In the genomic region with DNA sequence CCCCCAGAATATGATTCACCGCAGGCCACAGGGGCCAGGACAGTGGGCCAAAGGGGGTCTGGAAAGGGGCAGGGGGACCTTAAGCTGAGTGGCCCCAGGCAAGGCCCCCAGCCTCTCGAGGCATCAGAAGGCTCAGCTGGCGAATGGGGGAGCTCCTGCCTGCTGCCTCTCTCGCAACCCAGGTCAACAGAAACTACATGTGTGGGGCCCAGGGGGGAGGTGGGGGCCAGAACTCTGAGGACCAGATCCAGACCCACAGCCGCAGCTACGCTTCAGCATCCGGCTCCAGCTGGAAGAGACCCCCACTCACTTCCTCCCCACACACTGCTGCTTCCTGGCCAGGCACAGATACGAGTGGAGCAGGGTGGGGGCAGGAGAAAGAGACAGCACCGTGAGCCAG, we compare ENCODE assay signal across 11 cellular contexts. TPM values are rescaled to one million over a fixed set of nuclear protein-coding genes. Genes with fewer than 3 reads are reported as not detected.
A peak's percentile ranks its signal among the peaks of the same experiment; 100 is the strongest.
DNase-seq lines count a peak whose midpoint lies in the region; ATAC-seq and TF ChIP-seq lines count a peak whose summit lies in the region.
"Had no signal": no experiment of that assay in that cellular context is flagged by ENCODE, and none has a peak within 500 bp of the region (broad histone marks: within the 10 kb centered on the region; RNA-seq: fewer than 3 reads in every experiment).

No MANE protein-coding gene starts in this region.

- no TSS peak for BruUV-seq in MCF 10A (replicated peaks; lab: Mats Ljungman, UMichigan)

- H3K4me3 Mint-ChIP-seq in MCF 10A (ENCODE audit: unreplicated experiment) = no peak overlapping the region
- H3K4me3 Mint-ChIP-seq in activated CD4-positive, alpha-beta memory T cell treated with anti-CD3 and anti-CD28 coated beads for 36 hours = no peak overlapping the region
- no peak overlapping the region for H3K4me3 Mint-ChIP-seq in GM23338
- no peak overlapping the region for H3K4me3 Mint-ChIP-seq in activated CD8-positive, alpha-beta T cell treated with anti-CD3 and anti-CD28 coated beads, Interleukin-2, amount 10 ng/mL, durations not matched to agents 7 days and 5 days

- DNase-seq in MCF 10A (ENCODE audit: unreplicated experiment) (no peak), lower lobe of right lung (no peak), suprapubic skin (ENCODE audit: low spot score in 2 of 2) (peak in 1 of 2 donors; percentile 62), cerebellar cortex (ENCODE audit: low spot score) (no peak), GM23338 (ENCODE audit: low spot score) (no peak)
- DNase-seq in activated CD4-positive, alpha-beta memory T cell treated with anti-CD3 and anti-CD28 coated beads for 36 hours = no peak
- DNase-seq in activated CD8-positive, alpha-beta T cell treated with anti-CD3 and anti-CD28 coated beads, Interleukin-2, amount 10 ng/mL, durations not matched to agents 7 days and 5 days = no peak
- DNase-seq: activated CD8-positive, alpha-beta memory T cell treated with anti-CD3 and anti-CD28 coated beads, Interleukin-2, amount 50 U/mL, for 48 hours; foreskin keratinocyte had no signal

- H3K9me3 Mint-ChIP-seq in MCF 10A (ENCODE audit: unreplicated experiment) (no peaks in the 10 kb centered on the region), GM23338 (no peaks in the 10 kb centered on the region)
- no peaks in the 10 kb centered on the region for H3K9me3 Mint-ChIP-seq in activated CD4-positive, alpha-beta memory T cell treated with anti-CD3 and anti-CD28 coated beads for 36 hours
- H3K9me3 Mint-ChIP-seq in activated CD8-positive, alpha-beta T cell treated with anti-CD3 and anti-CD28 coated beads, Interleukin-2, amount 10 ng/mL, durations not matched to agents 7 days and 5 days (ENCODE audit: insufficient read depth) = no peaks in the 10 kb centered on the region

- POLR2A ChIA-PET in MCF 10A (lab: Yijun Ruan, JAX) = interaction anchor here (0.8 to 5.3 kb wide), 2 partner anchors 44 to 231 kb away, joined by 3 to 44 read pairs; partner anchors contain the start of gene NCOR2
- POLR2A ChIA-PET in activated CD4-positive, alpha-beta memory T cell treated with anti-CD3 and anti-CD28 coated beads for 36 hours (lab: Charles Lee) = no interaction called here
- POLR2A ChIA-PET in activated CD8-positive, alpha-beta T cell treated with anti-CD3 and anti-CD28 coated beads, Interleukin-2, amount 10 ng/mL, durations not matched to agents 7 days and 5 days (lab: Charles Lee) = no interaction called here

- peaks cover 5% of the 10 kb centered on the region; the same call in 1 of the 2 replicates for H3K36me3 ChIP-seq in Loucy (ENCODE audit: insufficient read depth, low read length)
- H3K36me3 ChIP-seq in lower lobe of right lung = peaks cover 10% of the 10 kb centered on the region
- no peaks in the 10 kb centered on the region for H3K36me3 ChIP-seq in suprapubic skin
- H3K36me3 ChIP-seq in GM23338 (ENCODE audit: insufficient read depth) = no peaks in the 10 kb centered on the region
- H3K36me3 ChIP-seq: neutrophil had no signal

- H3K27ac ChIP-seq in lower lobe of right lung = peak overlapping the region; percentile 97
- peak overlapping the region; percentile 95 for H3K27ac ChIP-seq in suprapubic skin
- H3K27ac ChIP-seq in GM23338 (ENCODE audit: low read depth) = no peak overlapping the region; the same call in 1 of the 2 replicates
- H3K27ac ChIP-seq: foreskin keratinocyte, neutrophil had no signal

- no peak overlapping the region for H3K9ac ChIP-seq in Loucy (ENCODE audit: low read depth, low read length, poor library complexity, severe bottlenecking)

- no peaks in the 10 kb centered on the region for H3K9me2 ChIP-seq in Loucy (replicated peaks; ENCODE audit: low read depth, low read length)
- H3K9me2 ChIP-seq in GM23338 (ENCODE audit: insufficient read depth) = no peaks in the 10 kb centered on the region

- CTCF ChIA-PET in MCF 10A (lab: Yijun Ruan, JAX) = interaction anchor here (0.6 to 1.0 kb wide), 2 partner anchors 247 to 499 kb away, joined by 3 to 4 read pairs; no protein-coding TSS in a partner anchor
- CTCF ChIA-PET in activated CD4-positive, alpha-beta memory T cell treated with anti-CD3 and anti-CD28 coated beads for 36 hours (lab: Charles Lee) = no interaction called here
- CTCF ChIA-PET in activated CD8-positive, alpha-beta T cell treated with anti-CD3 and anti-CD28 coated beads, Interleukin-2, amount 10 ng/mL, durations not matched to agents 7 days and 5 days (lab: Charles Lee) = no interaction called here

- H2AFZ ChIP-seq in Loucy (ENCODE audit: low read length) (no peak overlapping the region), GM23338 (no peak overlapping the region)

- H3K4me3 ChIP-seq in Loucy (ENCODE audit: low read length, poor library complexity, severe bottlenecking) (no peak overlapping the region), lower lobe of right lung (no peak overlapping the region), suprapubic skin (no peak overlapping the region), GM23338 (no peak overlapping the region)

- peaks cover 28% of the 10 kb centered on the region for H3K36me3 Mint-ChIP-seq in MCF 10A (ENCODE audit: insufficient read depth, unreplicated experiment)
- no peaks in the 10 kb centered on the region for H3K36me3 Mint-ChIP-seq in activated CD4-positive, alpha-beta memory T cell treated with anti-CD3 and anti-CD28 coated beads for 36 hours
- peaks cover 3% of the 10 kb centered on the region; the same call in 1 of the 3 replicates for H3K36me3 Mint-ChIP-seq in GM23338 (ENCODE audit: low read depth)
- H3K36me3 Mint-ChIP-seq in activated CD8-positive, alpha-beta T cell treated with anti-CD3 and anti-CD28 coated beads, Interleukin-2, amount 10 ng/mL, durations not matched to agents 7 days and 5 days (ENCODE audit: low read depth) = no peaks in the 10 kb centered on the region

- H3K27me3 Mint-ChIP-seq in MCF 10A (ENCODE audit: insufficient read depth, unreplicated experiment) (no peaks in the 10 kb centered on the region), GM23338 (ENCODE audit: insufficient read depth, low read depth, poor library complexity) (peaks cover 18% of the 10 kb centered on the region)
- H3K27me3 Mint-ChIP-seq in activated CD4-positive, alpha-beta memory T cell treated with anti-CD3 and anti-CD28 coated beads for 36 hours = no peaks in the 10 kb centered on the region
- H3K27me3 Mint-ChIP-seq in activated CD8-positive, alpha-beta T cell treated with anti-CD3 and anti-CD28 coated beads, Interleukin-2, amount 10 ng/mL, durations not matched to agents 7 days and 5 days (ENCODE audit: low read depth) = no peaks in the 10 kb centered on the region

- TF ChIP-seq CTCF in Loucy (conservative IDR thresholded peaks at IDR 0.05; ENCODE audit: low read length) (no peak), MCF 10A (IDR thresholded peaks at IDR 0.05; ENCODE audit: unreplicated experiment) (no peak), lower lobe of right lung (IDR thresholded peaks at IDR 0.05) (no peak), suprapubic skin (IDR thresholded peaks at IDR 0.05) (no peak), GM23338 (conservative IDR thresholded peaks at IDR 0.05; ENCODE audit: low read depth in 2 of 2) (no peak)

- TF ChIP-seq POLR2A in suprapubic skin (IDR thresholded peaks at IDR 0.05) = no peak

- no peak for TF ChIP-seq EP300 in suprapubic skin (IDR thresholded peaks at IDR 0.05)

- H3K27me3 ChIP-seq in Loucy (ENCODE audit: insufficient read depth, low read length, poor library complexity, severe bottlenecking) = no peaks in the 10 kb centered on the region
- no peaks in the 10 kb centered on the region for H3K27me3 ChIP-seq in lower lobe of right lung (ENCODE audit: low read depth)
- no peaks in the 10 kb centered on the region for H3K27me3 ChIP-seq in suprapubic skin
- no peaks in the 10 kb centered on the region for H3K27me3 ChIP-seq in GM23338 (ENCODE audit: insufficient read depth)
- H3K27me3 ChIP-seq: foreskin keratinocyte had no signal

- H4K20me1 ChIP-seq in Loucy (ENCODE audit: insufficient read depth, low read length, poor library complexity, severe bottlenecking) = peaks cover 47% of the 10 kb centered on the region
- H4K20me1 ChIP-seq in GM23338 (replicated peaks; ENCODE audit: insufficient read depth) = peaks cover 51% of the 10 kb centered on the region

- no peak for ATAC-seq in lower lobe of right lung
- ATAC-seq in GM23338 = no peak
- ATAC-seq in activated CD8-positive, alpha-beta T cell treated with anti-CD3 and anti-CD28 coated beads, Interleukin-2, amount 10 ng/mL, durations not matched to agents 7 days and 5 days = no peak
- ATAC-seq: foreskin keratinocyte had no signal

- 48% methylated on average over 9 of the region's 9 CpGs for WGBS in suprapubic skin

- peak overlapping the region; percentile 96 for H3K27ac Mint-ChIP-seq in MCF 10A (ENCODE audit: low read depth, unreplicated experiment)
- no peak overlapping the region for H3K27ac Mint-ChIP-seq in activated CD4-positive, alpha-beta memory T cell treated with anti-CD3 and anti-CD28 coated beads for 36 hours
- no peak overlapping the region; the same call in 1 of the 2 replicates for H3K27ac Mint-ChIP-seq in GM23338
- H3K27ac Mint-ChIP-seq in activated CD8-positive, alpha-beta T cell treated with anti-CD3 and anti-CD28 coated beads, Interleukin-2, amount 10 ng/mL, durations not matched to agents 7 days and 5 days = no peak overlapping the region

- H3K4me1 Mint-ChIP-seq in MCF 10A (ENCODE audit: insufficient read depth, unreplicated experiment) (peaks cover 55% of the 10 kb centered on the region), GM23338 (peaks cover 30% of the 10 kb centered on the region)
- H3K4me1 Mint-ChIP-seq in activated CD4-positive, alpha-beta memory T cell treated with anti-CD3 and anti-CD28 coated beads for 36 hours (ENCODE audit: low read depth) = peaks cover 25% of the 10 kb centered on the region
- H3K4me1 Mint-ChIP-seq in activated CD8-positive, alpha-beta T cell treated with anti-CD3 and anti-CD28 coated beads, Interleukin-2, amount 10 ng/mL, durations not matched to agents 7 days and 5 days (ENCODE audit: low read depth) = peaks cover 17% of the 10 kb centered on the region

- H3K9me3 ChIP-seq in Loucy (ENCODE audit: insufficient read depth, low read depth, low read length) = no peaks in the 10 kb centered on the region
- no peaks in the 10 kb centered on the region for H3K9me3 ChIP-seq in lower lobe of right lung
- no peaks in the 10 kb centered on the region for H3K9me3 ChIP-seq in suprapubic skin
- H3K9me3 ChIP-seq: neutrophil had no signal

- H3K4me2 ChIP-seq in Loucy (ENCODE audit: low read depth, low read length, poor library complexity, severe bottlenecking) (peak overlapping the region; percentile 19), GM23338 (no peak overlapping the region)

- H3K4me1 ChIP-seq in Loucy (ENCODE audit: insufficient read depth, low read length, poor library complexity, severe bottlenecking) = no peaks in the 10 kb centered on the region
- H3K4me1 ChIP-seq in lower lobe of right lung = peaks cover 79% of the 10 kb centered on the region
- H3K4me1 ChIP-seq in suprapubic skin = peaks cover 94% of the 10 kb centered on the region
- peaks cover 7% of the 10 kb centered on the region; the same call in 1 of the 2 replicates for H3K4me1 ChIP-seq in GM23338 (ENCODE audit: insufficient read depth)

- peaks cover 74% of the 10 kb centered on the region for H3K79me2 ChIP-seq in Loucy (ENCODE audit: insufficient read depth, low read length)
- peaks cover 99% of the 10 kb centered on the region for H3K79me2 ChIP-seq in GM23338 (replicated peaks; ENCODE audit: insufficient read depth)

- H3F3A ChIP-seq in Loucy (ENCODE audit: low read depth) (no peaks in the 10 kb centered on the region), GM23338 (replicated peaks; ENCODE audit: low read depth) (no peaks in the 10 kb centered on the region)

- intact Hi-C loops in MCF 10A (cut with micrococcal nuclease) = no loop called here
- intact Hi-C loops in lower lobe of right lung (cut with DNase I) = no loop called here
- intact Hi-C loops in activated CD4-positive, alpha-beta memory T cell treated with anti-CD3 and anti-CD28 coated beads for 36 hours (cut with micrococcal nuclease) = no loop called here

RNA-seq across cellular contexts. Expression of gene NCOR2, which starts 46.5 kb away (rescaled TPM):
- total RNA-seq in MCF 10A (2022) (145 and 177 TPM in 2 replicates), lower lobe of right lung (318 TPM), suprapubic skin (100 to 1,000 TPM; 111 to 264 (median 187) TPM)
- total RNA-seq in activated CD4-positive, alpha-beta memory T cell treated with anti-CD3 and anti-CD28 coated beads for 36 hours = 10 to 100 TPM; 86.1 to 86.9 TPM
- total RNA-seq in GM23338 (2014; rRNA removed; shearing (Covaris generic)) = 180 and 190 TPM in 2 replicates
- polyA plus RNA-seq in GM23338 (2016; fragmentation: Nextera tagmentation; extraction: Ambion mirVana) = 69.6 and 76.5 TPM in 2 replicates
- 10 to 100 TPM; 92.9 to 99.9 TPM for total RNA-seq in activated CD8-positive, alpha-beta T cell treated with anti-CD3 and anti-CD28 coated beads, Interleukin-2, amount 10 ng/mL, durations not matched to agents 7 days and 5 days
